Comparison of ENCODE assay signal across 21 cellular contexts in the genomic region with DNA sequence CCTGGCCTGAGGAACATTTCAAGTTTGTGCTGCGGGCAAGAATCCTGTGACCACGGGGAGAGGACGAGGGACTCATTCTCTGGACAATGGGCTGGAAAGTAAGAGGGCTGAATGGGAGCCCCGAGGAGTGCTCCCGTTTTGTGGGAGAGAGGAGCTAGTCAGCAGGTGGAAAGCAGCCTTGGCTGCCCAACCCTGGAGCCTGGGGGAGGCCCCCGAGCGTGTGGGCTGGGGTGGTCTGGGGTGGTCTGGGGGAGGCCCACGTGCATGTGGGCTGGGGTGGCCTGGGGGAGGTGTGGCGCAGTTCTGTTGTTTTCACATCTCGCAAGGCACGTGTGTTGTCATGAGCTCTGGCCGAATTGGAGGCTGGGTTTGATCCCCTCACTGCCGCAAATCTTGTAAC. TPM values are rescaled to one million over a fixed set of nuclear protein-coding genes. Genes with fewer than 3 reads are reported as not detected.
A peak's percentile ranks its signal among the peaks of the same experiment; 100 is the strongest.
DNase-seq lines count a peak whose midpoint lies in the region; ATAC-seq and TF ChIP-seq lines count a peak whose summit lies in the region.
"Had no signal": no experiment of that assay in that cellular context is flagged by ENCODE, and none has a peak within 500 bp of the region (broad histone marks: within the 10 kb centered on the region; RNA-seq: fewer than 3 reads in every experiment).

No MANE protein-coding gene starts in this region.

- no peak for DNase-seq in CD4-positive, alpha-beta T cell
- DNase-seq in RWPE2 (ENCODE audit: low spot score), result peak; percentile 33
- no peak for DNase-seq in glutamatergic neuron
- no peak for DNase-seq in left lung
- no peak for DNase-seq in T-helper 2 cell
- DNase-seq in DMS 273 (lab: John Stamatoyannopoulos, UW; ENCODE audit: unreplicated experiment), result no peak
- DNase-seq: Calu3, DND-41, GF-D8, GOT3, NCI-H1092, NCI-H1694, NCI-H2107, NCI-H446, SHP77 had no signal

- no peaks in the 10 kb centered on the region for H3K9me3 Mint-ChIP-seq in CD4-positive, alpha-beta T cell
- peaks cover 3% of the 10 kb centered on the region for H3K9me3 Mint-ChIP-seq in glutamatergic neuron (ENCODE audit: unreplicated experiment)

- intact Hi-C loops in CD4-positive, alpha-beta T cell (cut with DNase I, micrococcal nuclease), result no loop called here
- intact Hi-C loops in left lung (cut with DNase I), result no loop called here

- no peaks in the 10 kb centered on the region for H3K27me3 ChIP-seq in CD4-positive, alpha-beta T cell (ENCODE audit: control insufficient read depth, insufficient read depth, low read length)
- H3K27me3 ChIP-seq in RWPE2 (ENCODE audit: insufficient read depth, poor library complexity, severe bottlenecking) (no peaks in the 10 kb centered on the region), neutrophil (no peaks in the 10 kb centered on the region), left lung (no peaks in the 10 kb centered on the region)

- H3K4me3 Mint-ChIP-seq in CD4-positive, alpha-beta T cell, result no peak overlapping the region
- H3K4me3 Mint-ChIP-seq in glutamatergic neuron (ENCODE audit: unreplicated experiment), result no peak overlapping the region

- TF ChIP-seq CTCF in CD4-positive, alpha-beta T cell (IDR thresholded peaks at IDR 0.05), result no peak
- TF ChIP-seq CTCF in RWPE2 (IDR thresholded peaks at IDR 0.05; ENCODE audit: poor library complexity, severe bottlenecking), result no peak
- no peak for TF ChIP-seq CTCF in glutamatergic neuron (IDR thresholded peaks at IDR 0.05; ENCODE audit: partially characterized antibody, unreplicated experiment)
- no peak for TF ChIP-seq CTCF in neutrophil (IDR thresholded peaks at IDR 0.05)
- no peak for TF ChIP-seq CTCF in left lung (IDR thresholded peaks at IDR 0.05)

- peaks cover 69% of the 10 kb centered on the region for H3K36me3 Mint-ChIP-seq in CD4-positive, alpha-beta T cell (ENCODE audit: low read depth)
- no peaks in the 10 kb centered on the region for H3K36me3 Mint-ChIP-seq in glutamatergic neuron (ENCODE audit: unreplicated experiment)

- no peak overlapping the region for H3K27ac ChIP-seq in CD4-positive, alpha-beta T cell (ENCODE audit: low read depth, low read length)
- H3K27ac ChIP-seq in RWPE2 (ENCODE audit: poor library complexity, severe bottlenecking) (no peak overlapping the region), neutrophil (peak overlapping the region; percentile 82), left lung (no peak overlapping the region)
- H3K27ac ChIP-seq: C4-2B, KMS-11 had no signal

- CTCF ChIA-PET in CD4-positive, alpha-beta T cell (lab: Charles Lee), result no interaction called here

- H3K4me1 ChIP-seq in RWPE2 (ENCODE audit: insufficient read depth, poor library complexity, severe bottlenecking), result no peaks in the 10 kb centered on the region
- H3K4me1 ChIP-seq in neutrophil (ENCODE audit: control insufficient read depth in 1 of 2, insufficient read depth in 1 of 2, low read depth in 1 of 2, low read length in 1 of 2), result peaks cover 17 to 22% of the 10 kb centered on the region in 2 experiments
- peaks cover 0 to 39% of the 10 kb centered on the region in 2 donors for H3K4me1 ChIP-seq in left lung

- H3K27ac Mint-ChIP-seq in CD4-positive, alpha-beta T cell, result peak overlapping the region; percentile 78
- H3K27ac Mint-ChIP-seq in glutamatergic neuron (ENCODE audit: unreplicated experiment), result peak overlapping the region; percentile 33

- no peaks in the 10 kb centered on the region for H3K27me3 Mint-ChIP-seq in CD4-positive, alpha-beta T cell
- H3K27me3 Mint-ChIP-seq in glutamatergic neuron (ENCODE audit: unreplicated experiment), result peaks cover 5% of the 10 kb centered on the region

- no peak for ATAC-seq in CD4-positive, alpha-beta T cell (ENCODE audit: poor library complexity)
- no peak for ATAC-seq in RWPE2 (ENCODE audit: low read depth)
- ATAC-seq in left lung, result no peak
- ATAC-seq in HG02678 (IDR thresholded peaks at IDR 0.05; ENCODE audit: unreplicated experiment), result no peak
- ATAC-seq: HepG2, Panc1 had no signal

- H3K4me3 ChIP-seq in RWPE2 (ENCODE audit: severe bottlenecking), result no peak overlapping the region
- peak overlapping the region in 1 of 2 experiments; percentile 50 for H3K4me3 ChIP-seq in neutrophil (ENCODE audit: low read depth in 1 of 2, low read length in 1 of 2)
- H3K4me3 ChIP-seq in left lung, result no peak overlapping the region

- H3K4me1 Mint-ChIP-seq in CD4-positive, alpha-beta T cell (ENCODE audit: low read depth), result peaks cover 51% of the 10 kb centered on the region
- peaks cover 26% of the 10 kb centered on the region for H3K4me1 Mint-ChIP-seq in glutamatergic neuron (ENCODE audit: low read depth, unreplicated experiment)

- H3K36me3 ChIP-seq in RWPE2 (ENCODE audit: low read depth) (peaks cover 21% of the 10 kb centered on the region), neutrophil (peaks cover 13% of the 10 kb centered on the region), left lung (peaks cover 0 to 27% of the 10 kb centered on the region in 2 donors)

- POLR2A ChIA-PET in CD4-positive, alpha-beta T cell (lab: Charles Lee), result no interaction called here

- H3K9me3 ChIP-seq in CD4-positive, alpha-beta T cell (ENCODE audit: control insufficient read depth, low read length), result no peaks in the 10 kb centered on the region
- no peaks in the 10 kb centered on the region for H3K9me3 ChIP-seq in RWPE2 (ENCODE audit: severe bottlenecking)
- H3K9me3 ChIP-seq in neutrophil, result no peaks in the 10 kb centered on the region
- H3K9me3 ChIP-seq in left lung, result no peaks in the 10 kb centered on the region

RNA-seq across cellular contexts. Expression of gene EHMT1, which starts 27.5 kb away (rescaled TPM):
- 10 to 100 TPM; 80.6 to 87.8 TPM for total RNA-seq in CD4-positive, alpha-beta T cell
- total RNA-seq in glutamatergic neuron (ENCODE audit: unreplicated experiment) (162 TPM), left lung (10 to 100 TPM; 71.5 to 79.8 TPM)

RNA-seq across cellular contexts. Expression of gene ARRDC1, which starts 40.9 kb away (rescaled TPM):
- total RNA-seq in CD4-positive, alpha-beta T cell, result 10 to 100 TPM; 45.5 to 50.7 TPM
- total RNA-seq in glutamatergic neuron (ENCODE audit: unreplicated experiment), result 22.5 TPM
- 10 to 100 TPM; 63.6 to 77.3 TPM for total RNA-seq in left lung

RNA-seq across cellular contexts. Expression of gene ZMYND19, which starts 56.0 kb away (rescaled TPM):
- total RNA-seq in CD4-positive, alpha-beta T cell, result 10 to 100 TPM in 1 of 2 experiments, 1 to 10 TPM in 1; 8.6 to 11.3 TPM
- total RNA-seq in glutamatergic neuron (ENCODE audit: unreplicated experiment) (33.9 TPM), left lung (10 to 100 TPM; 22.3 to 30.5 TPM)
